In genomic region chr20:63183422-63184146, GRCh38 we compare ENCODE assay signal across 9 cellular contexts. TPM values are rescaled to one million over a fixed set of nuclear protein-coding genes. Genes with fewer than 3 reads are reported as not detected.
A peak's percentile ranks its signal among the peaks of the same experiment; 100 is the strongest.
DNase-seq lines count a peak whose midpoint lies in the region; ATAC-seq and TF ChIP-seq lines count a peak whose summit lies in the region.
"Had no signal": no experiment of that assay in that cellular context is flagged by ENCODE, and none has a peak within 500 bp of the region (broad histone marks: within the 10 kb centered on the region; RNA-seq: fewer than 3 reads in every experiment).

No MANE protein-coding gene starts in this region.

- TF ChIP-seq EP300 in esophagus muscularis mucosa (IDR thresholded peaks at IDR 0.05): no peak

- H3K4me3 ChIP-seq in esophagus muscularis mucosa (no peak overlapping the region), parathyroid adenoma (ENCODE audit: low read depth, low read length) (no peak overlapping the region)

- DNase-seq in NCI-H2081 (lab: John Stamatoyannopoulos, UW): peak; percentile 40 to 48
- DNase-seq in NCI-H2081 treated with DMSO at 0.1 percent for 48 hours (lab: John Stamatoyannopoulos, UW): no peak
- DNase-seq in NCI-H1930 (lab: John Stamatoyannopoulos, UW): peak; percentile 37 to 63
- DNase-seq in activated CD8-positive, alpha-beta memory T cell treated with anti-CD3 and anti-CD28 coated beads for 24 hours: peak; percentile 78
- DNase-seq in esophagus muscularis mucosa (ENCODE audit: extremely low spot score): no peak
- no peak for DNase-seq in HCEC 1CT

- peak; percentile 65 to 80 (median 67) for TF ChIP-seq CTCF in esophagus muscularis mucosa (IDR thresholded peaks at IDR 0.05)
- TF ChIP-seq CTCF in parathyroid adenoma (IDR thresholded peaks at IDR 0.05): peak; percentile 73

- H3K36me3 ChIP-seq in esophagus muscularis mucosa: no peaks in the 10 kb centered on the region
- H3K36me3 ChIP-seq in parathyroid adenoma (ENCODE audit: control insufficient read depth, insufficient read depth, low read length): no peaks in the 10 kb centered on the region

- H3K27ac ChIP-seq in esophagus muscularis mucosa (replicated peaks in 1 of 4) (no peak overlapping the region), parathyroid adenoma (no peak overlapping the region)

- H3K4me2 ChIP-seq in parathyroid adenoma (ENCODE audit: low read length): no peak overlapping the region

- intact Hi-C loops in esophagus muscularis mucosa (cut with DNase I): no loop called here

- no peak for TF ChIP-seq POLR2A in esophagus muscularis mucosa (IDR thresholded peaks at IDR 0.05; ENCODE audit: low read depth)

- H3K79me2 ChIP-seq in parathyroid adenoma: no peaks in the 10 kb centered on the region

- H3K9me3 ChIP-seq in esophagus muscularis mucosa (no peaks in the 10 kb centered on the region), parathyroid adenoma (ENCODE audit: control insufficient read depth, low read length) (no peaks in the 10 kb centered on the region)

- H3K27me3 ChIP-seq in esophagus muscularis mucosa (peaks cover 3 to 53% (median 16%) of the 10 kb centered on the region in 4 donors), parathyroid adenoma (ENCODE audit: control insufficient read depth, insufficient read depth, low read length) (no peaks in the 10 kb centered on the region)

- H2AFZ ChIP-seq in parathyroid adenoma: no peak overlapping the region

- no peak for ATAC-seq in GM19035 (IDR thresholded peaks at IDR 0.05; ENCODE audit: unreplicated experiment)

- 52% methylated on average over 13 of the region's 13 CpGs for WGBS in esophagus muscularis mucosa

- peaks cover 7 to 13% (median 12%) of the 10 kb centered on the region in 4 donors for H3K4me1 ChIP-seq in esophagus muscularis mucosa
- no peaks in the 10 kb centered on the region for H3K4me1 ChIP-seq in parathyroid adenoma

- no peak overlapping the region for H3K9ac ChIP-seq in parathyroid adenoma

RNA-seq across cellular contexts. Expression of gene YTHDF1, which starts 32.3 kb away (rescaled TPM):
- 10 to 100 TPM; 17.9 to 32.1 (median 29.7) TPM for total RNA-seq in esophagus muscularis mucosa

RNA-seq across cellular contexts. Expression of gene BIRC7, which starts 52.1 kb away (rescaled TPM):
- total RNA-seq in esophagus muscularis mucosa: not detected
- total RNA-seq: temporal lobe had no signal

Comparison
In these comparisons a context has a peak if more than half of its experiments do, and no peak if none do; other contexts are left out.
1. DNase-seq: peak in NCI-H2081 (2 of 2), NCI-H1930 (2 of 2) and activated CD8-positive, alpha-beta memory T cell treated with anti-CD3 and anti-CD28 coated beads for 24 hours (single experiment); none in NCI-H2081 treated with DMSO at 0.1 percent for 48 hours (single experiment), esophagus muscularis mucosa (single experiment) and HCEC 1CT (single experiment).